In the genomic region with DNA sequence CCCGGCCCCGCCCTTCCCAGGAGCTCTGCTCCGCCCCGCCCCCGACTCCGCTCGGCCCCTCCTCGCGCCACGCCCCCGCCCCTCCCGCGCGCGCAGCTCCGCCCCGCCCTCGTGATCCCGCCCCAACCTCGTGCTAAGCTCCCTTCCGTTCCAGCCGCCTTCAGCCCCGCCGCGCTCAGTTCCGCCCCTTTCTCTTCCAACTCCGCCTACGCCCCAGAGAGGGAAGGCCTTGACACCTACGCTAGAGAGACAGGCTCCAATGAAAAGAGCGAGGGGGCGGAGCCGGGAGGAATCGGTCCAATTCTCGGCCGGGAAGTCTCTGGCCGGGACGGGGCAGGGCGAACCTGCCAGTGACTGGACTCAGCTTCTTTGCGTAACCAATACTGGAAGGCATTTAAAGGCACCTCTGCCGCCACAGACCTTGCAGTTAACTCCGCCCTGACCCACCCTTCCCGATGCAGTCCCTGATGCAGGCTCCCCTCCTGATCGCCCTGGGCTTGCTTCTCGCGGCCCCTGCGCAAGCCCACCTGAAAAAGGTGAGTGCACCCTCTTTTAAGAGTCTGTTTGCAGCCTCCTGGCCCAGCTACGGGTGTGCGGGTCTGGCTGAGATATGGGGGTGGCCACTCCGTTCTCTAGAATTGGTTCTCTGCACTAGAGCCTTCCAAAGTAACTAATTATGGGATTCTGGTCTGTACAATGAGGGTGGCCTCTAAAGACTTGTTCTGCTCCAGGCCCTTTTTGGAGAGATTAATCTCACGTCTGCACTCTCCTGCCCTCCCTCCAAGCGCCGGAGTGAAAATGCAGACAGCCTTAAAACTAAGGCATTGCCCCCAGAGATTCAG, we compare ENCODE assay signal across 8 cellular contexts. TPM values are rescaled to one million over a fixed set of nuclear protein-coding genes. Genes with fewer than 3 reads are reported as not detected.
DNase-seq lines count a peak whose midpoint lies in the region; ATAC-seq and TF ChIP-seq lines count a peak whose summit lies in the region.

A gene (plus strand): TSS at position 424 of the 842 bp plus-strand sequence. CDS start 32 bp downstream, at position 456.

- no peaks in the 10 kb centered on the region for H3K36me3 Mint-ChIP-seq in activated naive CD8-positive, alpha-beta T cell

- peak within 1 kb of the TSS; percentile 94 for H3K4me3 Mint-ChIP-seq in activated naive CD8-positive, alpha-beta T cell

- peak within 1 kb of the TSS; percentile 88 for H3K27ac Mint-ChIP-seq in activated naive CD8-positive, alpha-beta T cell

- peaks cover 31% of the 10 kb centered on the region for H3K4me1 Mint-ChIP-seq in activated naive CD8-positive, alpha-beta T cell (ENCODE audit: low read depth)

- ATAC-seq in HG02623 (IDR thresholded peaks at IDR 0.05; ENCODE audit: unreplicated experiment) = peak; percentile 74

- POLR2A ChIA-PET in GM10248 (lab: Yijun Ruan, JAX) = interaction anchor here (0.6 to 3.6 kb wide), 24 partner anchors 11 to 840 kb away, joined by 3 to 53 read pairs (median 5); a partner anchor contains a TSS

- CTCF ChIA-PET in GM10248 (lab: Yijun Ruan, JAX) = interaction anchor here (0.8 to 3.4 kb wide), 20 partner anchors 10 to 552 kb away, joined by 3 to 21 read pairs (median 4); a partner anchor contains a TSS

- no peaks in the 10 kb centered on the region for H3K9me3 Mint-ChIP-seq in activated naive CD8-positive, alpha-beta T cell (ENCODE audit: low read depth)

- H3K27me3 Mint-ChIP-seq in activated naive CD8-positive, alpha-beta T cell = no peaks in the 10 kb centered on the region

- TF ChIP-seq CTCF in GM10248 (IDR thresholded peaks at IDR 0.05; ENCODE audit: control extremely low read depth, extremely low read depth, low read depth, missing control alignments) = no peak

- DNase-seq in GM10248 (ENCODE audit: extremely low spot score) (peak; percentile 97), NCI-H1105 (lab: John Stamatoyannopoulos, UW) (peak; percentile 89), SKM-1 treated with dmso at 0.1 percent for 144 hours (lab: John Stamatoyannopoulos, UW; ENCODE audit: unreplicated experiment) (peak; percentile 99), glomerular endothelial cell (ENCODE audit: extremely low read depth, low read depth, low spot score) (peak; percentile 91), occipital lobe (lab: John Stamatoyannopoulos, UW) (peak; percentile 100)

- peak within 1 kb of the TSS; percentile 66 for H3K27ac ChIP-seq in temporal lobe (ENCODE audit: low read depth, low read length)

RNA-seq across cellular contexts. Expression of the gene that starts here (rescaled TPM):
- total RNA-seq in glomerular endothelial cell (38.4 and 43.3 TPM in 2 replicates), occipital lobe (12.6 TPM), temporal lobe (5.2 TPM)

Comparison
In these comparisons a context has a peak if more than half of its experiments do, and no peak if none do; other contexts are left out.
1. Peak in every context shown above with its lines: DNase-seq, ATAC-seq and H3K27ac ChIP-seq.